ENCODE assay signal across 1 cellular context in the genomic region with DNA sequence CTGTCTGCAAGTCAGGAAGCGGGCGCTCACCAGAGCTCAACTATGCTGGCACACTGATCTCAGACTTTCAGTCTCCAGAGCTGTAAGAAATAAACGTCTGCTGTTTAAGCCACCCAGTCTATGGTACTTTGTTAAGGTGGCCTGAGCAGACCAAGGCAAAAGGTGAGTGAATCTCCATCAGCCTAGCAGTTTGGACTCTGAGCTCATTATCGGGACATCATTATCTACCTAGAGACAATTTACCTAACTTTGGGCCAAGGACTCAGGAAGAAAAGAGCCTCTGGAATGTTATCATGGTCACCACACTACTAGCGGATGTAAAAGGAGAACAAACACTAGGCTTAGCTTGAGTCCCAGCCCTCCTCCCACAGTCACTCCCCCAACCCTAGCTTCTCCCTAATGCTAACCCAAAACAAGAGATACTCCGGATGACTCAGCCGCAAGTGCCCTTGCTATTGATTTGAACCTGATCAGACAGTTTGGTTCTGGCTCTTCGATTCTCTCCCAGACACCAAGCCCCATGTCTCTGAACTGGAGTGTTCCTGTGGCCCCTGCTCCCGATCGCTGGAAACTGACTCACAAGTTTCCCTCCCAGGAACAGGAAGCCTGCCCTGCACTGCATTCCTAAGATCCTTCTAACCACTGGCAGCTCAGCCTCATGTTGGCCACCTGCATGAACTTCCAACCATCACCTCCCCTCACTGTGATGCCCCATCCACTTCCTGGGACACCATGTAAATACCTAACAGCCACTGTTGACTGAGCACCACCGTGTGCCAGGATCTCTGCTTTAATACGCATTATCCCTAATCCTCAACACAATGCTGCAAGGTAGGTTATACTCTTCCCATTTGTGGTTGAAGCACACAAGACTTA.
TF ChIP-seq lines count a peak whose summit lies in the region.

No MANE protein-coding gene starts in this region.

TF ChIP-seq in HepG2, 621 proteins besides CTCF, POLR2A, EP300 and RAD21 (continued from another document and continues in another):
- TF ChIP-seq, protein P1, sequence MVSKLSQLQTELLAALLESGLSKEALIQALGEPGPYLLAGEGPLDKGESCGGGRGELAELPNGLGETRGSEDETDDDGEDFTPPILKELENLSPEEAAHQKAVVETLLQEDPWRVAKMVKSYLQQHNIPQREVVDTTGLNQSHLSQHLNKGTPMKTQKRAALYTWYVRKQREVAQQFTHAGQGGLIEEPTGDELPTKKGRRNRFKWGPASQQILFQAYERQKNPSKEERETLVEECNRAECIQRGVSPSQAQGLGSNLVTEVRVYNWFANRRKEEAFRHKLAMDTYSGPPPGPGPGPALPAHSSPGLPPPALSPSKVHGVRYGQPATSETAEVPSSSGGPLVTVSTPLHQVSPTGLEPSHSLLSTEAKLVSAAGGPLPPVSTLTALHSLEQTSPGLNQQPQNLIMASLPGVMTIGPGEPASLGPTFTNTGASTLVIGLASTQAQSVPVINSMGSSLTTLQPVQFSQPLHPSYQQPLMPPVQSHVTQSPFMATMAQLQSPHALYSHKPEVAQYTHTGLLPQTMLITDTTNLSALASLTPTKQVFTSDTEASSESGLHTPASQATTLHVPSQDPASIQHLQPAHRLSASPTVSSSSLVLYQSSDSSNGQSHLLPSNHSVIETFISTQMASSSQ (IDR thresholded peaks at IDR 0.05; ENCODE audit: low read depth) = peak; percentile 35; the same call in 1 of the 2 replicates
- TF ChIP-seq, protein P1 (CRISPR knock-in tag; IDR thresholded peaks at IDR 0.05; ENCODE audit: borderline replicate concordance) = peak; percentile 55; the same call in 1 of the 2 replicates
- TF ChIP-seq, protein P2, sequence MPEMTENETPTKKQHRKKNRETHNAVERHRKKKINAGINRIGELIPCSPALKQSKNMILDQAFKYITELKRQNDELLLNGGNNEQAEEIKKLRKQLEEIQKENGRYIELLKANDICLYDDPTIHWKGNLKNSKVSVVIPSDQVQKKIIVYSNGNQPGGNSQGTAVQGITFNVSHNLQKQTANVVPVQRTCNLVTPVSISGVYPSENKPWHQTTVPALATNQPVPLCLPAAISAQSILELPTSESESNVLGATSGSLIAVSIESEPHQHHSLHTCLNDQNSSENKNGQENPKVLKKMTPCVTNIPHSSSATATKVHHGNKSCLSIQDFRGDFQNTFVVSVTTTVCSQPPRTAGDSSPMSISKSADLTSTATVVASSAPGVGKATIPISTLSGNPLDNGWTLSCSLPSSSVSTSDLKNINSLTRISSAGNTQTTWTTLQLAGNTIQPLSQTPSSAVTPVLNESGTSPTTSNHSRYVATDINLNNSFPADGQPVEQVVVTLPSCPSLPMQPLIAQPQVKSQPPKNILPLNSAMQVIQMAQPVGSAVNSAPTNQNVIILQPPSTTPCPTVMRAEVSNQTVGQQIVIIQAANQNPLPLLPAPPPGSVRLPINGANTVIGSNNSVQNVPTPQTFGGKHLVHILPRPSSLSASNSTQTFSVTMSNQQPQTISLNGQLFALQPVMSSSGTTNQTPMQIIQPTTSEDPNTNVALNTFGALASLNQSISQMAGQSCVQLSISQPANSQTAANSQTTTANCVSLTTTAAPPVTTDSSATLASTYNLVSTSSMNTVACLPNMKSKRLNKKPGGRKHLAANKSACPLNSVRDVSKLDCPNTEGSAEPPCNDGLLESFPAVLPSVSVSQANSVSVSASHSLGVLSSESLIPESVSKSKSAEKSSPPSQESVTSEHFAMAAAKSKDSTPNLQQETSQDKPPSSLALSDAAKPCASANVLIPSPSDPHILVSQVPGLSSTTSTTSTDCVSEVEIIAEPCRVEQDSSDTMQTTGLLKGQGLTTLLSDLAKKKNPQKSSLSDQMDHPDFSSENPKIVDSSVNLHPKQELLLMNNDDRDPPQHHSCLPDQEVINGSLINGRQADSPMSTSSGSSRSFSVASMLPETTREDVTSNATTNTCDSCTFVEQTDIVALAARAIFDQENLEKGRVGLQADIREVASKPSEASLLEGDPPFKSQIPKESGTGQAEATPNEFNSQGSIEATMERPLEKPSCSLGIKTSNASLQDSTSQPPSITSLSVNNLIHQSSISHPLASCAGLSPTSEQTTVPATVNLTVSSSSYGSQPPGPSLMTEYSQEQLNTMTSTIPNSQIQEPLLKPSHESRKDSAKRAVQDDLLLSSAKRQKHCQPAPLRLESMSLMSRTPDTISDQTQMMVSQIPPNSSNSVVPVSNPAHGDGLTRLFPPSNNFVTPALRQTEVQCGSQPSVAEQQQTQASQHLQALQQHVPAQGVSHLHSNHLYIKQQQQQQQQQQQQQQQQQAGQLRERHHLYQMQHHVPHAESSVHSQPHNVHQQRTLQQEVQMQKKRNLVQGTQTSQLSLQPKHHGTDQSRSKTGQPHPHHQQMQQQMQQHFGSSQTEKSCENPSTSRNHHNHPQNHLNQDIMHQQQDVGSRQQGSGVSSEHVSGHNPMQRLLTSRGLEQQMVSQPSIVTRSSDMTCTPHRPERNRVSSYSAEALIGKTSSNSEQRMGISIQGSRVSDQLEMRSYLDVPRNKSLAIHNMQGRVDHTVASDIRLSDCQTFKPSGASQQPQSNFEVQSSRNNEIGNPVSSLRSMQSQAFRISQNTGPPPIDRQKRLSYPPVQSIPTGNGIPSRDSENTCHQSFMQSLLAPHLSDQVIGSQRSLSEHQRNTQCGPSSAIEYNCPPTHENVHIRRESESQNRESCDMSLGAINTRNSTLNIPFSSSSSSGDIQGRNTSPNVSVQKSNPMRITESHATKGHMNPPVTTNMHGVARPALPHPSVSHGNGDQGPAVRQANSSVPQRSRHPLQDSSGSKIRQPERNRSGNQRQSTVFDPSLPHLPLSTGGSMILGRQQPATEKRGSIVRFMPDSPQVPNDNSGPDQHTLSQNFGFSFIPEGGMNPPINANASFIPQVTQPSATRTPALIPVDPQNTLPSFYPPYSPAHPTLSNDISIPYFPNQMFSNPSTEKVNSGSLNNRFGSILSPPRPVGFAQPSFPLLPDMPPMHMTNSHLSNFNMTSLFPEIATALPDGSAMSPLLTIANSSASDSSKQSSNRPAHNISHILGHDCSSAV (CRISPR knock-in tag; IDR thresholded peaks at IDR 0.05; ENCODE audit: borderline replicate concordance) = no peak
- peak; percentile 26; the same call in 1 of the 2 replicates for TF ChIP-seq ZNF788 (CRISPR knock-in tag; IDR thresholded peaks at IDR 0.05; ENCODE audit: borderline replicate concordance)
- no peak for TF ChIP-seq ZNF101 (CRISPR knock-in tag; IDR thresholded peaks at IDR 0.05; ENCODE audit: borderline replicate concordance, low read depth)
- TF ChIP-seq ZNF296 (CRISPR knock-in tag; conservative IDR thresholded peaks at IDR 0.05) = no peak
- TF ChIP-seq SKI (IDR thresholded peaks at IDR 0.05; ENCODE audit: partially characterized antibody) = no peak
- TF ChIP-seq ZNF17 (CRISPR knock-in tag; IDR thresholded peaks at IDR 0.05) = no peak
- TF ChIP-seq, protein P3, sequence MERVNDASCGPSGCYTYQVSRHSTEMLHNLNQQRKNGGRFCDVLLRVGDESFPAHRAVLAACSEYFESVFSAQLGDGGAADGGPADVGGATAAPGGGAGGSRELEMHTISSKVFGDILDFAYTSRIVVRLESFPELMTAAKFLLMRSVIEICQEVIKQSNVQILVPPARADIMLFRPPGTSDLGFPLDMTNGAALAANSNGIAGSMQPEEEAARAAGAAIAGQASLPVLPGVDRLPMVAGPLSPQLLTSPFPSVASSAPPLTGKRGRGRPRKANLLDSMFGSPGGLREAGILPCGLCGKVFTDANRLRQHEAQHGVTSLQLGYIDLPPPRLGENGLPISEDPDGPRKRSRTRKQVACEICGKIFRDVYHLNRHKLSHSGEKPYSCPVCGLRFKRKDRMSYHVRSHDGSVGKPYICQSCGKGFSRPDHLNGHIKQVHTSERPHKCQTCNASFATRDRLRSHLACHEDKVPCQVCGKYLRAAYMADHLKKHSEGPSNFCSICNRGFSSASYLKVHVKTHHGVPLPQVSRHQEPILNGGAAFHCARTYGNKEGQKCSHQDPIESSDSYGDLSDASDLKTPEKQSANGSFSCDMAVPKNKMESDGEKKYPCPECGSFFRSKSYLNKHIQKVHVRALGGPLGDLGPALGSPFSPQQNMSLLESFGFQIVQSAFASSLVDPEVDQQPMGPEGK (CRISPR knock-in tag; IDR thresholded peaks at IDR 0.05) = peak; percentile 22; the same call in 1 of the 2 replicates
- no peak; the same call in 1 of the 2 replicates for TF ChIP-seq CBX5 (CRISPR knock-in tag; IDR thresholded peaks at IDR 0.05; ENCODE audit: borderline replicate concordance)
- no peak for TF ChIP-seq NBN (conservative IDR thresholded peaks at IDR 0.05)
- TF ChIP-seq, protein P4, sequence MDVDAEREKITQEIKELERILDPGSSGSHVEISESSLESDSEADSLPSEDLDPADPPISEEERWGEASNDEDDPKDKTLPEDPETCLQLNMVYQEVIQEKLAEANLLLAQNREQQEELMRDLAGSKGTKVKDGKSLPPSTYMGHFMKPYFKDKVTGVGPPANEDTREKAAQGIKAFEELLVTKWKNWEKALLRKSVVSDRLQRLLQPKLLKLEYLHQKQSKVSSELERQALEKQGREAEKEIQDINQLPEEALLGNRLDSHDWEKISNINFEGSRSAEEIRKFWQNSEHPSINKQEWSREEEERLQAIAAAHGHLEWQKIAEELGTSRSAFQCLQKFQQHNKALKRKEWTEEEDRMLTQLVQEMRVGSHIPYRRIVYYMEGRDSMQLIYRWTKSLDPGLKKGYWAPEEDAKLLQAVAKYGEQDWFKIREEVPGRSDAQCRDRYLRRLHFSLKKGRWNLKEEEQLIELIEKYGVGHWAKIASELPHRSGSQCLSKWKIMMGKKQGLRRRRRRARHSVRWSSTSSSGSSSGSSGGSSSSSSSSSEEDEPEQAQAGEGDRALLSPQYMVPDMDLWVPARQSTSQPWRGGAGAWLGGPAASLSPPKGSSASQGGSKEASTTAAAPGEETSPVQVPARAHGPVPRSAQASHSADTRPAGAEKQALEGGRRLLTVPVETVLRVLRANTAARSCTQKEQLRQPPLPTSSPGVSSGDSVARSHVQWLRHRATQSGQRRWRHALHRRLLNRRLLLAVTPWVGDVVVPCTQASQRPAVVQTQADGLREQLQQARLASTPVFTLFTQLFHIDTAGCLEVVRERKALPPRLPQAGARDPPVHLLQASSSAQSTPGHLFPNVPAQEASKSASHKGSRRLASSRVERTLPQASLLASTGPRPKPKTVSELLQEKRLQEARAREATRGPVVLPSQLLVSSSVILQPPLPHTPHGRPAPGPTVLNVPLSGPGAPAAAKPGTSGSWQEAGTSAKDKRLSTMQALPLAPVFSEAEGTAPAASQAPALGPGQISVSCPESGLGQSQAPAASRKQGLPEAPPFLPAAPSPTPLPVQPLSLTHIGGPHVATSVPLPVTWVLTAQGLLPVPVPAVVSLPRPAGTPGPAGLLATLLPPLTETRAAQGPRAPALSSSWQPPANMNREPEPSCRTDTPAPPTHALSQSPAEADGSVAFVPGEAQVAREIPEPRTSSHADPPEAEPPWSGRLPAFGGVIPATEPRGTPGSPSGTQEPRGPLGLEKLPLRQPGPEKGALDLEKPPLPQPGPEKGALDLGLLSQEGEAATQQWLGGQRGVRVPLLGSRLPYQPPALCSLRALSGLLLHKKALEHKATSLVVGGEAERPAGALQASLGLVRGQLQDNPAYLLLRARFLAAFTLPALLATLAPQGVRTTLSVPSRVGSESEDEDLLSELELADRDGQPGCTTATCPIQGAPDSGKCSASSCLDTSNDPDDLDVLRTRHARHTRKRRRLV (CRISPR knock-in tag; IDR thresholded peaks at IDR 0.05) = no peak
- no peak for TF ChIP-seq ZFP90 (CRISPR knock-in tag; IDR thresholded peaks at IDR 0.05; ENCODE audit: borderline replicate concordance)
- peak; percentile 41 for TF ChIP-seq TARDBP (CRISPR knock-in tag; IDR thresholded peaks at IDR 0.05)
- TF ChIP-seq, protein P5, sequence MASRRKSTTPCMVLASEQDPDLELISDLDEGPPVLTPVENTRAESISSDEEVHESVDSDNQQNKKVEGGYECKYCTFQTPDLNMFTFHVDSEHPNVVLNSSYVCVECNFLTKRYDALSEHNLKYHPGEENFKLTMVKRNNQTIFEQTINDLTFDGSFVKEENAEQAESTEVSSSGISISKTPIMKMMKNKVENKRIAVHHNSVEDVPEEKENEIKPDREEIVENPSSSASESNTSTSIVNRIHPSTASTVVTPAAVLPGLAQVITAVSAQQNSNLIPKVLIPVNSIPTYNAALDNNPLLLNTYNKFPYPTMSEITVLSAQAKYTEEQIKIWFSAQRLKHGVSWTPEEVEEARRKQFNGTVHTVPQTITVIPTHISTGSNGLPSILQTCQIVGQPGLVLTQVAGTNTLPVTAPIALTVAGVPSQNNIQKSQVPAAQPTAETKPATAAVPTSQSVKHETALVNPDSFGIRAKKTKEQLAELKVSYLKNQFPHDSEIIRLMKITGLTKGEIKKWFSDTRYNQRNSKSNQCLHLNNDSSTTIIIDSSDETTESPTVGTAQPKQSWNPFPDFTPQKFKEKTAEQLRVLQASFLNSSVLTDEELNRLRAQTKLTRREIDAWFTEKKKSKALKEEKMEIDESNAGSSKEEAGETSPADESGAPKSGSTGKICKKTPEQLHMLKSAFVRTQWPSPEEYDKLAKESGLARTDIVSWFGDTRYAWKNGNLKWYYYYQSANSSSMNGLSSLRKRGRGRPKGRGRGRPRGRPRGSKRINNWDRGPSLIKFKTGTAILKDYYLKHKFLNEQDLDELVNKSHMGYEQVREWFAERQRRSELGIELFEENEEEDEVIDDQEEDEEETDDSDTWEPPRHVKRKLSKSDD (CRISPR knock-in tag; IDR thresholded peaks at IDR 0.05; ENCODE audit: low read depth) = no peak
- TF ChIP-seq KDM1A (CRISPR knock-in tag; IDR thresholded peaks at IDR 0.05) = 0 out of 2 replicates have a peak, but pooled peaks have one; percentile 27
- no peak for TF ChIP-seq IKZF1 (IDR thresholded peaks at IDR 0.05)
- TF ChIP-seq, protein P6, sequence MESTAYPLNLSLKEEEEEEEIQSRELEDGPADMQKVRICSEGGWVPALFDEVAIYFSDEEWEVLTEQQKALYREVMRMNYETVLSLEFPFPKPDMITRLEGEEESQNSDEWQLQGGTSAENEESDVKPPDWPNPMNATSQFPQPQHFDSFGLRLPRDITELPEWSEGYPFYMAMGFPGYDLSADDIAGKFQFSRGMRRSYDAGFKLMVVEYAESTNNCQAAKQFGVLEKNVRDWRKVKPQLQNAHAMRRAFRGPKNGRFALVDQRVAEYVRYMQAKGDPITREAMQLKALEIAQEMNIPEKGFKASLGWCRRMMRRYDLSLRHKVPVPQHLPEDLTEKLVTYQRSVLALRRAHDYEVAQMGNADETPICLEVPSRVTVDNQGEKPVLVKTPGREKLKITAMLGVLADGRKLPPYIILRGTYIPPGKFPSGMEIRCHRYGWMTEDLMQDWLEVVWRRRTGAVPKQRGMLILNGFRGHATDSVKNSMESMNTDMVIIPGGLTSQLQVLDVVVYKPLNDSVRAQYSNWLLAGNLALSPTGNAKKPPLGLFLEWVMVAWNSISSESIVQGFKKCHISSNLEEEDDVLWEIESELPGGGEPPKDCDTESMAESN (CRISPR knock-in tag; conservative IDR thresholded peaks at IDR 0.05) = no peak
- TF ChIP-seq GTF3A (CRISPR knock-in tag; conservative IDR thresholded peaks at IDR 0.05) = no peak
